In the genomic region with DNA sequence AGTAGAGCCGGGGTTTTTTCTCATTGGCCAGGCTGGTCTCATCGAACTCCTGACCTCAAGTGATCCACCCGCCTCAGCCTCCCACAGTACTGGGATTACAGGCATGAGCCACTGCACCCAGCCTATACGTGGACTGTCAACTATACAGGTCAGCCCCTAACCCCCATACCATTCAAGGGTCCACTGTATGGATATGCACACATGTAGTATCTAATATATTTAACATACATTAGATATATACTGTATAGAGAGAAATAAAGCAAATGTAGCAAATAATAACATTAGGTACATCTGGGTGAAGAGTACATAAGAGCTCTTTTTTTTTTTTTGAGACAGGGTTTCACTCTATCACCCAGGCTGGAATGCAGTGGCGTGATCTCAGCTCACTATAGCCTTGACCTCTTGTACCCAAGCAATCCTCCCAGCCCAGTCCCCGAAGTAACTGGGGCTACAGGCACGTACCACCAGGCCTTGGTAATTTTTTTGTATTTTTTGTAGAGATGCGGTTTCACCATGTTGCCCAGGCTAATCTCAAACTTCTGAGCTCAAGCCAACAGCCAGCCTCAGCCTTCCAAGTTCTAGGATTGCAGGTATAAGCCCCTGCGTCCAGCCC, we compare ENCODE assay signal across 31 cellular contexts. TPM values are rescaled to one million over a fixed set of nuclear protein-coding genes. Genes with fewer than 3 reads are reported as not detected.
DNase-seq lines count a peak whose midpoint lies in the region; ATAC-seq and TF ChIP-seq lines count a peak whose summit lies in the region.
"Had no signal": no experiment of that assay in that cellular context is flagged by ENCODE, and none has a peak within 500 bp of the region (broad histone marks: within the 10 kb centered on the region; RNA-seq: fewer than 3 reads in every experiment).

No MANE protein-coding gene starts in this region.

- no peaks in the 10 kb centered on the region for H3K27me3 ChIP-seq in hepatocyte
- H3K27me3 ChIP-seq in psoas muscle (ENCODE audit: insufficient read depth in 3 of 3, low read length in 2 of 3): no peaks in the 10 kb centered on the region
- H3K27me3 ChIP-seq: colonic mucosa, pancreas, spleen had no signal

- H3K4me3 ChIP-seq in hepatocyte: no peak overlapping the region
- no peak overlapping the region for H3K4me3 ChIP-seq in psoas muscle
- H3K4me3 ChIP-seq: colonic mucosa, K562, pancreas, spleen had no signal

- H4K20me1 ChIP-seq in hepatocyte (ENCODE audit: insufficient read depth, poor library complexity, severe bottlenecking): peaks cover 30% of the 10 kb centered on the region

- H3K9me3 ChIP-seq in hepatocyte (ENCODE audit: low read depth) (no peaks in the 10 kb centered on the region), psoas muscle (no peaks in the 10 kb centered on the region)
- H3K9me3 ChIP-seq: colonic mucosa, pancreas, SK-N-SH, spleen had no signal

- intact Hi-C loops in psoas muscle (cut with DNase I): no loop called here

- TF ChIP-seq CTCF in hepatocyte (IDR thresholded peaks at IDR 0.05; ENCODE audit: poor library complexity): no peak
- TF ChIP-seq CTCF in psoas muscle (IDR thresholded peaks at IDR 0.05): no peak

- H2AFZ ChIP-seq in hepatocyte: no peak overlapping the region

- ATAC-seq in psoas muscle (no peak), GM18868 (IDR thresholded peaks at IDR 0.05; ENCODE audit: unreplicated experiment) (no peak)
- ATAC-seq: activated T-cell treated with anti-CD3 and anti-CD28 coated beads, Interleukin-2, amount 50 U/mL, for 72 hours; pancreas; stimulated activated naive CD8-positive, alpha-beta T cell treated with anti-CD3 and anti-CD28 coated beads, Interleukin-15, amount 100 ng/mL, for 72 hours; T-helper 17 cell had no signal

- no peaks in the 10 kb centered on the region for H3K36me3 ChIP-seq in hepatocyte (replicated peaks; ENCODE audit: insufficient read depth, low read depth)
- H3K36me3 ChIP-seq in psoas muscle (ENCODE audit: insufficient read depth in 1 of 2, low read depth in 1 of 2): no peaks in the 10 kb centered on the region
- H3K36me3 ChIP-seq: colonic mucosa, pancreas had no signal

- peak overlapping the region; percentile 56 for H3K4me2 ChIP-seq in hepatocyte
- H3K4me2 ChIP-seq: SK-N-SH had no signal

- H3K27ac ChIP-seq in hepatocyte (peak overlapping the region; percentile 100), psoas muscle (peak overlapping the region; percentile 96)
- H3K27ac ChIP-seq: colonic mucosa, epithelial cell of prostate, pancreas had no signal

- WGBS in hepatocyte (ENCODE audit: low lambda C conversion rate, missing lambda C conversion rate): 75% methylated on average over 9 of the region's 9 CpGs
- 62 to 80% (median 68%) methylated on average over 9 of the region's 9 CpGs for WGBS in psoas muscle, 3 donors

- H3K4me1 ChIP-seq in hepatocyte (ENCODE audit: insufficient read depth): peaks cover 58% of the 10 kb centered on the region
- H3K4me1 ChIP-seq in psoas muscle: peaks cover 54% of the 10 kb centered on the region

- peak; percentile 33 for DNase-seq in HCEC 1CT
- DNase-seq in amniotic epithelial cell (ENCODE audit: low read depth): peak; percentile 83
- DNase-seq in hepatocyte (ENCODE audit: low spot score): peak; percentile 36
- DNase-seq in psoas muscle: no peak
- DNase-seq in activated naive CD4-positive, alpha-beta T cell treated with anti-CD3 and anti-CD28 coated beads, Interleukin-2, amount 50 U/mL, for 16 hours: no peak
- no peak for DNase-seq in NCI-H82 treated with DMSO at 0.1 percent for 48 hours (lab: John Stamatoyannopoulos, UW; ENCODE audit: unreplicated experiment)
- DNase-seq in activated T-cell treated with anti-CD3 and anti-CD28 coated beads, Interleukin-2, amount 50 U/mL, for 48 hours: no peak
- DNase-seq: ACHN; activated naive CD4-positive, alpha-beta T cell; activated T-cell treated with anti-CD3 and anti-CD28 coated beads, Interleukin-2, amount 50 U/mL, for 72 hours; CD4-positive, alpha-beta memory T cell; colonic mucosa; effector CD8-positive, alpha-beta T cell; glutamatergic neuron; NCI-H1092; NCI-H1694 treated with DMSO at 0.1 percent for 48 hours; pancreas; retina; SK-N-SH; spleen; stimulated activated CD4-positive, alpha-beta T cell treated with anti-CD3 and anti-CD28 coated beads, Interleukin-2, amount 100 ng/mL, for 24 hours; stimulated activated naive CD8-positive, alpha-beta T cell treated with anti-CD3 and anti-CD28 coated beads, Interleukin-15, amount 100 ng/mL, for 72 hours; T-helper 17 cell; trophoblast cell had no signal

- H3K9me2 ChIP-seq in hepatocyte (replicated peaks; ENCODE audit: insufficient read depth): no peaks in the 10 kb centered on the region
- H3K9me2 ChIP-seq: SK-N-SH had no signal

- H3K79me2 ChIP-seq in hepatocyte: peaks cover 97% of the 10 kb centered on the region

RNA-seq across cellular contexts. Expression of a gene that starts 1.5 kb away (rescaled TPM):
- total RNA-seq in hepatocyte: 0.33 TPM in 1 of 2 replicates, not detected in the other
- 0.60 TPM in 1 of 2 replicates, not detected in the other for polyA plus RNA-seq in hepatocyte
- total RNA-seq in psoas muscle: under 1 TPM in 3 of 4 donors, not detected in 1; 0.50 to 0.57 (median 0.55) TPM
- under 1 TPM in 1 of 3 donors, not detected in 2; 0.04 TPM for polyA plus RNA-seq in psoas muscle
- total RNA-seq: M059J had no signal
- polyA plus RNA-seq: adipose tissue, keratinocyte, neural cell, SK-N-SH, spleen had no signal

RNA-seq across cellular contexts. Expression of a gene that starts 7.3 kb away (rescaled TPM):
- total RNA-seq in hepatocyte (119 and 136 TPM in 2 replicates), psoas muscle (100 to 1,000 TPM; 120 to 208 (median 176) TPM)
- polyA plus RNA-seq in hepatocyte (407 and 438 TPM in 2 replicates), psoas muscle (100 to 1,000 TPM; 130 to 230 (median 162) TPM)

RNA-seq across cellular contexts. Expression of a gene that starts 27.2 kb away (rescaled TPM):
- total RNA-seq in hepatocyte: 31.4 and 39.2 TPM in 2 replicates
- 39.4 and 40.3 TPM in 2 replicates for polyA plus RNA-seq in hepatocyte
- 10 to 100 TPM; 30.6 to 47.1 (median 34.9) TPM for total RNA-seq in psoas muscle
- 10 to 100 TPM; 25.0 to 33.7 (median 26.5) TPM for polyA plus RNA-seq in psoas muscle

Comparison
In these comparisons a context has a peak if more than half of its experiments do, and no peak if none do; other contexts are left out.
1. DNase-seq: peak in HCEC 1CT (single experiment), amniotic epithelial cell (single experiment) and hepatocyte (single experiment); none in psoas muscle (0 of 2), activated naive CD4-positive, alpha-beta T cell treated with anti-CD3 and anti-CD28 coated beads, Interleukin-2, amount 50 U/mL, for 16 hours (single experiment), NCI-H82 treated with DMSO at 0.1 percent for 48 hours (single experiment) and activated T-cell treated with anti-CD3 and anti-CD28 coated beads, Interleukin-2, amount 50 U/mL, for 48 hours (0 of 2).